In the genomic region with DNA sequence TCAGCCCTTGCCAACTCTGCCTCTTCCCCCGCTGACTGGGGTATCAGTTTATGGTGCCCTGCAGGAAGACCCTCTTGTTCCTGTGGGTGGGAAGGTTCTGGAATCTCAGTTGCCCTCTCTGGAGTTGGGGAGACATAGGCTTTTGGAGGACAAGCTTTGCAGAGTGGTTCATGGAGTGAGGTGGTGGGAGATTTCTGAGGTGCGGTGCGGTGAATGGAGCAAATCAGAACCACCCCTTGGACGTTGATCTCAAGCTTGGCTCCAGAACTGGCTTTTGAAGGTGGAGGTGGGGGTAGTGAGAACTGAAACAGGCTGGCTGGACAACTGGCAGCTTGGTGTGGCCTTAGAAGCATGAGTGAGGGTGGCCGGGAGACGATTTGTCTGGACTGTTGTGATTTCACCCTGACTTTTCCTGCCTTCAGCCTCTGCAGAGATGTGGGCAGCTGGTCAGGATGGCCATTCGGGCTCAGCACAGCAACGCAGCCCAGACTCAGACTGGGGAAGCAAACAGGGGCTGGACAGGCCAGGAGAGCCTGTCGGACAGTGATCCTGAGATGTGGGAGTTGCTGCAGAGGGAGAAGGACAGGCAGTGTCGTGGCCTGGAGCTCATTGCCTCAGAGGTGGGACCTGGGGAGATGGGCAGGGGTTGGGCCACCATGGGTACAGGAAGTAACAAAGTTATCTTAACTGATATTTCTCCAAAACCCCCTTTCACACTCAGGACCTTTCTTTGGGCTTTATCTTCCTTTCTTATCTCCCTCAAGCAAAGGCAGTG, we compare ENCODE assay signal across 8 cellular contexts. TPM values are rescaled to one million over a fixed set of nuclear protein-coding genes. Genes with fewer than 3 reads are reported as not detected.
A peak's percentile ranks its signal among the peaks of the same experiment; 100 is the strongest.
DNase-seq lines count a peak whose midpoint lies in the region; ATAC-seq and TF ChIP-seq lines count a peak whose summit lies in the region.

No MANE protein-coding gene starts in this region.

- peak overlapping the region; percentile 61 to 84 (median 70) for H3K4me3 ChIP-seq in stomach

- peaks cover 52% of the 10 kb centered on the region for H3K36me3 Mint-ChIP-seq in T-helper 2 cell treated with Interferon-gamma antibody and Interleukin-4, amounts not matched to agents 5 μg/mL and 100 μg/mL, for 36 hours (ENCODE audit: low read depth)
- peaks cover 55% of the 10 kb centered on the region for H3K36me3 Mint-ChIP-seq in activated naive CD8-positive, alpha-beta T cell treated with anti-CD3 and anti-CD28 coated beads for 36 hours
- H3K36me3 Mint-ChIP-seq in immature natural killer cell = peaks cover 16 to 30% (median 17%) of the 10 kb centered on the region in 3 donors

- H3K27ac Mint-ChIP-seq in T-helper 2 cell treated with Interferon-gamma antibody and Interleukin-4, amounts not matched to agents 5 μg/mL and 100 μg/mL, for 36 hours = peak overlapping the region; percentile 92
- peak overlapping the region; percentile 99 for H3K27ac Mint-ChIP-seq in activated naive CD8-positive, alpha-beta T cell treated with anti-CD3 and anti-CD28 coated beads for 36 hours
- H3K27ac Mint-ChIP-seq in immature natural killer cell = peak overlapping the region in 5 of 6 donors; percentile 7 to 93 (median 92)

- H3K9me3 ChIP-seq in stomach = no peaks in the 10 kb centered on the region

- TF ChIP-seq EP300 in stomach (IDR thresholded peaks at IDR 0.05) = no peak

- TF ChIP-seq POLR2A in stomach (IDR thresholded peaks at IDR 0.05) = no peak

- peaks cover 15% of the 10 kb centered on the region for H3K27me3 Mint-ChIP-seq in T-helper 2 cell treated with Interferon-gamma antibody and Interleukin-4, amounts not matched to agents 5 μg/mL and 100 μg/mL, for 36 hours (ENCODE audit: low read depth)
- peaks cover 24% of the 10 kb centered on the region for H3K27me3 Mint-ChIP-seq in activated naive CD8-positive, alpha-beta T cell treated with anti-CD3 and anti-CD28 coated beads for 36 hours
- H3K27me3 Mint-ChIP-seq in immature natural killer cell (ENCODE audit: low read depth in 3 of 3) = peaks cover 20 to 27% (median 20%) of the 10 kb centered on the region in 3 donors

- no peak for ATAC-seq in GM19328 (IDR thresholded peaks at IDR 0.05; ENCODE audit: unreplicated experiment)

- peaks cover 22 to 65% (median 48%) of the 10 kb centered on the region in 4 donors for H3K4me1 ChIP-seq in stomach

- WGBS in stomach, 5 donors = 27 to 53% (median 36%) methylated on average over 10 of the region's 10 CpGs

- no peak for TF ChIP-seq CTCF in stomach (IDR thresholded peaks at IDR 0.05)

- H3K4me3 Mint-ChIP-seq in T-helper 2 cell treated with Interferon-gamma antibody and Interleukin-4, amounts not matched to agents 5 μg/mL and 100 μg/mL, for 36 hours = peak overlapping the region; percentile 100
- peak overlapping the region; percentile 99 for H3K4me3 Mint-ChIP-seq in activated naive CD8-positive, alpha-beta T cell treated with anti-CD3 and anti-CD28 coated beads for 36 hours
- H3K4me3 Mint-ChIP-seq in immature natural killer cell = peak overlapping the region; percentile 94 to 99 (median 96)

- intact Hi-C loops in stomach (cut with DNase I; ENCODE audit: low total_unique reads) = no loop called here

- H3K27ac ChIP-seq in stomach = peak overlapping the region in 4 of 5 donors; percentile 81 to 88 (median 85)

- H3K4me1 Mint-ChIP-seq in T-helper 2 cell treated with Interferon-gamma antibody and Interleukin-4, amounts not matched to agents 5 μg/mL and 100 μg/mL, for 36 hours (ENCODE audit: low read depth) = peaks cover 52% of the 10 kb centered on the region
- H3K4me1 Mint-ChIP-seq in activated naive CD8-positive, alpha-beta T cell treated with anti-CD3 and anti-CD28 coated beads for 36 hours = peaks cover 61% of the 10 kb centered on the region
- peaks cover 37 to 48% of the 10 kb centered on the region in 2 donors for H3K4me1 Mint-ChIP-seq in immature natural killer cell

- no peak for DNase-seq in T-helper 2 cell treated with Interferon-gamma antibody and Interleukin-4, amounts not matched to agents 5 μg/mL and 100 μg/mL, for 36 hours (ENCODE audit: low spot score)
- DNase-seq in T-helper 2 cell (no peak), immature natural killer cell (no peak), stomach (no peak), HPDE6-E6E7 (ENCODE audit: extremely low spot score) (no peak), islet precursor cell (no peak)
- no peak for DNase-seq in activated naive CD8-positive, alpha-beta T cell treated with anti-CD3 and anti-CD28 coated beads for 36 hours

- no peaks in the 10 kb centered on the region for H3K9me3 Mint-ChIP-seq in T-helper 2 cell treated with Interferon-gamma antibody and Interleukin-4, amounts not matched to agents 5 μg/mL and 100 μg/mL, for 36 hours
- H3K9me3 Mint-ChIP-seq in activated naive CD8-positive, alpha-beta T cell treated with anti-CD3 and anti-CD28 coated beads for 36 hours = no peaks in the 10 kb centered on the region
- no peaks in the 10 kb centered on the region for H3K9me3 Mint-ChIP-seq in immature natural killer cell

- peaks cover 11 to 27% (median 17%) of the 10 kb centered on the region in 3 donors for H3K27me3 ChIP-seq in stomach

- H3K36me3 ChIP-seq in stomach = peaks cover 34 to 44% (median 36%) of the 10 kb centered on the region in 4 donors

RNA-seq across cellular contexts. Expression of a gene that starts 1.1 kb away (rescaled TPM):
- total RNA-seq in activated naive CD8-positive, alpha-beta T cell treated with anti-CD3 and anti-CD28 coated beads for 36 hours = 100 to 1,000 TPM; 517 to 532 TPM
- 10 to 100 TPM; 43.1 to 50.8 (median 49.3) TPM for polyA plus RNA-seq in immature natural killer cell
- 10 to 100 TPM; 26.1 to 93.7 (median 77.8) TPM for total RNA-seq in stomach
- 10 to 100 TPM; 54.6 to 59.0 (median 57.1) TPM for polyA plus RNA-seq in stomach

RNA-seq across cellular contexts. Expression of a gene that starts 14.0 kb away (rescaled TPM):
- under 1 TPM; 0.19 to 0.26 TPM for total RNA-seq in activated naive CD8-positive, alpha-beta T cell treated with anti-CD3 and anti-CD28 coated beads for 36 hours
- polyA plus RNA-seq in immature natural killer cell = not detected
- under 1 TPM in 1 of 5 donors, not detected in 4; 0.18 TPM for total RNA-seq in stomach
- under 1 TPM in 2 of 3 donors, not detected in 1; 0.30 to 0.44 TPM for polyA plus RNA-seq in stomach

RNA-seq across cellular contexts. Expression of a gene that starts 20.4 kb away (rescaled TPM):
- total RNA-seq in activated naive CD8-positive, alpha-beta T cell treated with anti-CD3 and anti-CD28 coated beads for 36 hours = 1 to 10 TPM; 2.0 to 2.6 TPM
- polyA plus RNA-seq in immature natural killer cell = not detected
- 1 to 10 TPM in 2 of 5 donors, under 1 TPM in 2, not detected in 1; 0.55 to 5.1 (median 1.6) TPM for total RNA-seq in stomach
- polyA plus RNA-seq in stomach = 1 to 10 TPM; 1.3 to 3.8 (median 3.5) TPM

Comparison
In these comparisons a context has a peak if more than half of its experiments do, and no peak if none do; other contexts are left out.
1. RNA of a gene that starts 1.1 kb away (total RNA-seq): 517 to 532 TPM in activated naive CD8-positive, alpha-beta T cell treated with anti-CD3 and anti-CD28 coated beads for 36 hours; 26.1 to 93.7 TPM in stomach; every median in the first group is over 4 times any median in the second.
2. Peak in every context shown above with its lines, with median percentiles within 50 percentile points of each other: H3K27ac Mint-ChIP-seq and H3K4me3 Mint-ChIP-seq.